Comparison of ENCODE assay signal across 17 cellular contexts in the genomic region with DNA sequence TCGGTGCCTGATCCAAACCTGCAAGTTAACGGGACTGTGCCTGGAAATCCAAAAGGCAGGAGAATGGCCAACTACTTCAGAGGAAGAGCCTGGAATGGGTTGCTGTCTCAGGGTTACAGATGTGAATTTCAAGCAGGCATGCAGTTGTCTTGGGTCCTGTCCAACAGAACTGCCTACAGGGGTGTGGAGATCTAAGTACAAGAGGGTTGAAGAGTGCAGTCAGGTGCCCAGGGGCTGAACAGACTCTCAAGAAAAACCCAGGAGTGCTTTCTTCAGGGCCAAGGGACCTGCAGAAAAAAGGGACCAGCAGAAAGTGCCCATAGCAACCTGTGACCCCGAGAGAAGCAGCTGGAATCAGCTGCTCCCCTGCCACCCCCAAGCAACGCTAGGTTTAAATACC.
"Had no signal": no experiment of that assay in that cellular context is flagged by ENCODE, and none has a peak within 500 bp of the region (broad histone marks: within the 10 kb centered on the region; RNA-seq: fewer than 3 reads in every experiment).

No MANE protein-coding gene starts in this region.

- H3K4me1 Mint-ChIP-seq: endodermal cell had no signal

- H3K4me3 ChIP-seq: colonic mucosa, right atrium auricular region, smooth muscle cell, upper lobe of left lung, vagina had no signal

- H3K4me1 ChIP-seq: colonic mucosa, vagina had no signal

- H3K27ac ChIP-seq: colonic mucosa, right atrium auricular region, upper lobe of left lung, vagina had no signal

- H3K27me3 ChIP-seq: colonic mucosa, right atrium auricular region, upper lobe of left lung, vagina had no signal

- FAIRE-seq: endothelial cell of umbilical vein, keratinocyte had no signal

- H3K4me2 ChIP-seq: smooth muscle cell had no signal

- H3K27ac Mint-ChIP-seq: endodermal cell, immature natural killer cell, natural killer cell had no signal

- DNase-seq: caudate nucleus; colonic mucosa; effector CD4-positive, alpha-beta T cell; endodermal cell; erythroblast; immature natural killer cell; left cardiac atrium; left ventricle myocardium superior; natural killer cell; stimulated activated CD4-positive, alpha-beta T cell treated with anti-CD3 and anti-CD28 coated beads, Interleukin-2, amount 100 ng/mL, for 48 hours; stimulated activated naive CD4-positive, alpha-beta T cell treated with Interleukin-2 at 50 U/mL for 16 hours had no signal

- H3K9me3 ChIP-seq: colonic mucosa, right atrium auricular region, upper lobe of left lung, vagina had no signal

- H3K9me3 Mint-ChIP-seq: endodermal cell, immature natural killer cell, natural killer cell had no signal

- H3K4me3 Mint-ChIP-seq: endodermal cell, immature natural killer cell, natural killer cell had no signal

- ATAC-seq: left cardiac atrium, left ventricle myocardium superior, natural killer cell had no signal
